ENCODE assay signal across 1 cellular context in genomic region chr4:38601244-38601915, GRCh38.
A peak's percentile ranks its signal among the peaks of the same experiment; 100 is the strongest.
TF ChIP-seq lines count a peak whose summit lies in the region.

No MANE protein-coding gene starts in this region.

TF ChIP-seq in HepG2, 621 proteins besides CTCF, POLR2A, EP300 and RAD21 (continued from another document):
- TF ChIP-seq, protein P1, sequence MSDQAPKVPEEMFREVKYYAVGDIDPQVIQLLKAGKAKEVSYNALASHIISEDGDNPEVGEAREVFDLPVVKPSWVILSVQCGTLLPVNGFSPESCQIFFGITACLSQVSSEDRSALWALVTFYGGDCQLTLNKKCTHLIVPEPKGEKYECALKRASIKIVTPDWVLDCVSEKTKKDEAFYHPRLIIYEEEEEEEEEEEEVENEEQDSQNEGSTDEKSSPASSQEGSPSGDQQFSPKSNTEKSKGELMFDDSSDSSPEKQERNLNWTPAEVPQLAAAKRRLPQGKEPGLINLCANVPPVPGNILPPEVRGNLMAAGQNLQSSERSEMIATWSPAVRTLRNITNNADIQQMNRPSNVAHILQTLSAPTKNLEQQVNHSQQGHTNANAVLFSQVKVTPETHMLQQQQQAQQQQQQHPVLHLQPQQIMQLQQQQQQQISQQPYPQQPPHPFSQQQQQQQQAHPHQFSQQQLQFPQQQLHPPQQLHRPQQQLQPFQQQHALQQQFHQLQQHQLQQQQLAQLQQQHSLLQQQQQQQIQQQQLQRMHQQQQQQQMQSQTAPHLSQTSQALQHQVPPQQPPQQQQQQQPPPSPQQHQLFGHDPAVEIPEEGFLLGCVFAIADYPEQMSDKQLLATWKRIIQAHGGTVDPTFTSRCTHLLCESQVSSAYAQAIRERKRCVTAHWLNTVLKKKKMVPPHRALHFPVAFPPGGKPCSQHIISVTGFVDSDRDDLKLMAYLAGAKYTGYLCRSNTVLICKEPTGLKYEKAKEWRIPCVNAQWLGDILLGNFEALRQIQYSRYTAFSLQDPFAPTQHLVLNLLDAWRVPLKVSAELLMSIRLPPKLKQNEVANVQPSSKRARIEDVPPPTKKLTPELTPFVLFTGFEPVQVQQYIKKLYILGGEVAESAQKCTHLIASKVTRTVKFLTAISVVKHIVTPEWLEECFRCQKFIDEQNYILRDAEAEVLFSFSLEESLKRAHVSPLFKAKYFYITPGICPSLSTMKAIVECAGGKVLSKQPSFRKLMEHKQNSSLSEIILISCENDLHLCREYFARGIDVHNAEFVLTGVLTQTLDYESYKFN (CRISPR knock-in tag; conservative IDR thresholded peaks at IDR 0.05): 0 out of 2 replicates have a peak, but pooled peaks have one; percentile 19
- TF ChIP-seq DNMT3B (CRISPR knock-in tag; conservative IDR thresholded peaks at IDR 0.05) (no peak), FOXO1 (CRISPR knock-in tag; IDR thresholded peaks at IDR 0.05) (peak; percentile 25; the same call in 1 of the 2 replicates), ATF4 (CRISPR knock-in tag; IDR thresholded peaks at IDR 0.05) (0 out of 4 replicates have a peak, but pooled peaks of 1 of the 2 experiments have one; percentile 27), CBX5 (CRISPR knock-in tag; IDR thresholded peaks at IDR 0.05; ENCODE audit: borderline replicate concordance) (0 out of 2 replicates have a peak, but pooled peaks have one; percentile 45), HOXA3 (CRISPR knock-in tag; IDR thresholded peaks at IDR 0.05) (no peak), GATAD2A (CRISPR knock-in tag; IDR thresholded peaks at IDR 0.05) (peak; percentile 90), NCOA2 (CRISPR knock-in tag; IDR thresholded peaks at IDR 0.05) (peak; percentile 42; the same call in 1 of the 2 replicates)
- TF ChIP-seq, protein P2, sequence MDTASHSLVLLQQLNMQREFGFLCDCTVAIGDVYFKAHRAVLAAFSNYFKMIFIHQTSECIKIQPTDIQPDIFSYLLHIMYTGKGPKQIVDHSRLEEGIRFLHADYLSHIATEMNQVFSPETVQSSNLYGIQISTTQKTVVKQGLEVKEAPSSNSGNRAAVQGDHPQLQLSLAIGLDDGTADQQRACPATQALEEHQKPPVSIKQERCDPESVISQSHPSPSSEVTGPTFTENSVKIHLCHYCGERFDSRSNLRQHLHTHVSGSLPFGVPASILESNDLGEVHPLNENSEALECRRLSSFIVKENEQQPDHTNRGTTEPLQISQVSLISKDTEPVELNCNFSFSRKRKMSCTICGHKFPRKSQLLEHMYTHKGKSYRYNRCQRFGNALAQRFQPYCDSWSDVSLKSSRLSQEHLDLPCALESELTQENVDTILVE (CRISPR knock-in tag; IDR thresholded peaks at IDR 0.05): peak; percentile 59; the same call in 1 of the 2 replicates
TF ChIP-seq in HepG2: peak in this region for 59.
